Comparison of ENCODE assay signal across 20 cellular contexts in genomic region chr6:110620065-110620464, GRCh38.
A peak's percentile ranks its signal among the peaks of the same experiment; 100 is the strongest.
DNase-seq lines count a peak whose midpoint lies in the region; ATAC-seq and TF ChIP-seq lines count a peak whose summit lies in the region.
"Had no signal": no experiment of that assay in that cellular context is flagged by ENCODE, and none has a peak within 500 bp of the region (broad histone marks: within the 10 kb centered on the region; RNA-seq: fewer than 3 reads in every experiment).

No MANE protein-coding gene starts in this region.

- H3K27me3 ChIP-seq in adrenal gland, result no peaks in the 10 kb centered on the region
- H3K27me3 ChIP-seq: SJCRH30 had no signal

- TF ChIP-seq POLR2A in adrenal gland (IDR thresholded peaks at IDR 0.05), result no peak

- H3K27ac Mint-ChIP-seq in stimulated activated memory B cell treated with anti-CD40 and anti-IgM and Interleukin-4, amounts not matched to agents 10 μg/mL and 1 μg/mL and 100 μg/mL, for 72 hours, result peak overlapping the region; percentile 84
- H3K27ac Mint-ChIP-seq: HFFc6 had no signal

- H3K4me3 ChIP-seq in fibroblast of villous mesenchyme (ENCODE audit: low read depth, low read length), result no peak overlapping the region
- no peak overlapping the region for H3K4me3 ChIP-seq in adrenal gland
- H3K4me3 ChIP-seq: SJCRH30 had no signal

- H3K36me3 Mint-ChIP-seq in stimulated activated memory B cell treated with anti-CD40 and anti-IgM and Interleukin-4, amounts not matched to agents 10 μg/mL and 1 μg/mL and 100 μg/mL, for 72 hours, result peaks cover 66% of the 10 kb centered on the region

- no peaks in the 10 kb centered on the region for H3K36me3 ChIP-seq in adrenal gland (replicated peaks in 1 of 2)
- H3K36me3 ChIP-seq: SJCRH30 had no signal

- H3K4me3 Mint-ChIP-seq in stimulated activated memory B cell treated with anti-CD40 and anti-IgM and Interleukin-4, amounts not matched to agents 10 μg/mL and 1 μg/mL and 100 μg/mL, for 72 hours, result no peak overlapping the region
- H3K4me3 Mint-ChIP-seq: CD14-positive monocyte, HFFc6 had no signal

- DNase-seq in OCI-M1 (lab: John Stamatoyannopoulos, UW), result peak; percentile 63
- DNase-seq in caudate nucleus (lab: John Stamatoyannopoulos, UW), result no peak
- peak; percentile 38 for DNase-seq in fibroblast of villous mesenchyme (ENCODE audit: low read depth)
- DNase-seq in NCI-H2171 (lab: John Stamatoyannopoulos, UW), result no peak
- no peak for DNase-seq in NCI-H1436 treated with DMSO at 0.1 percent for 48 hours (lab: John Stamatoyannopoulos, UW)
- no peak for DNase-seq in adrenal gland
- no peak for DNase-seq in T-helper 2 cell
- DNase-seq: ACHN; AML-193; DMS 273 treated with DMSO at 0.1 percent for 48 hours; HFFc6; Karpas-422; NCI-H1105 treated with DMSO at 0.1 percent for 48 hours; NCI-H187 treated with DMSO at 0.1 percent for 48 hours; NCI-H446; NK-92 treated with Interleukin-12 subunit alpha and Interleukin-12 subunit beta, amount 100 ng/mL, for 24 hours; SJCRH30 had no signal

- H3K27me3 Mint-ChIP-seq in stimulated activated memory B cell treated with anti-CD40 and anti-IgM and Interleukin-4, amounts not matched to agents 10 μg/mL and 1 μg/mL and 100 μg/mL, for 72 hours, result no peaks in the 10 kb centered on the region

- intact Hi-C loops in adrenal gland (cut with DNase I), result no loop called here

- H3K27ac ChIP-seq in caudate nucleus (ENCODE audit: low read depth, low read length), result peak overlapping the region; percentile 94
- no peak overlapping the region for H3K27ac ChIP-seq in adrenal gland
- H3K27ac ChIP-seq: RWPE1, SJCRH30 had no signal

- ATAC-seq in stimulated activated memory B cell treated with anti-CD40 and anti-IgM and Interleukin-4, amounts not matched to agents 10 μg/mL and 1 μg/mL and 100 μg/mL, for 72 hours, result no peak

- no peaks in the 10 kb centered on the region for H3K9me3 Mint-ChIP-seq in stimulated activated memory B cell treated with anti-CD40 and anti-IgM and Interleukin-4, amounts not matched to agents 10 μg/mL and 1 μg/mL and 100 μg/mL, for 72 hours
- H3K9me3 Mint-ChIP-seq: CD14-positive monocyte, HFFc6 had no signal

- TF ChIP-seq CTCF in fibroblast of villous mesenchyme (IDR thresholded peaks at IDR 0.05; ENCODE audit: insufficient read depth, low read depth, low read length) (no peak), adrenal gland (IDR thresholded peaks at IDR 0.05) (no peak)

- peaks cover 35% of the 10 kb centered on the region for H3K4me1 Mint-ChIP-seq in stimulated activated memory B cell treated with anti-CD40 and anti-IgM and Interleukin-4, amounts not matched to agents 10 μg/mL and 1 μg/mL and 100 μg/mL, for 72 hours

- H3K4me1 ChIP-seq in adrenal gland (replicated peaks in 1 of 2), result peaks cover 22 to 51% of the 10 kb centered on the region in 2 donors

- H3K9me3 ChIP-seq in adrenal gland (replicated peaks in 1 of 3), result no peaks in the 10 kb centered on the region
- H3K9me3 ChIP-seq: SJCRH30 had no signal

- 33 to 47% (median 36%) methylated on average over 1 of the region's 1 CpG for WGBS in adrenal gland, 4 donors

Comparison
In these comparisons a context has a peak if more than half of its experiments do, and no peak if none do; other contexts are left out.
1. DNase-seq: peak in OCI-M1 (single experiment) and fibroblast of villous mesenchyme (single experiment); none in caudate nucleus (0 of 61), NCI-H2171 (single experiment), NCI-H1436 treated with DMSO at 0.1 percent for 48 hours (single experiment), adrenal gland (0 of 7) and T-helper 2 cell (0 of 5).